Comparison of ENCODE assay signal across 13 cellular contexts in genomic region chr12:65878540-65878939, GRCh38. TPM values are rescaled to one million over a fixed set of nuclear protein-coding genes. Genes with fewer than 3 reads are reported as not detected.
A peak's percentile ranks its signal among the peaks of the same experiment; 100 is the strongest.
DNase-seq lines count a peak whose midpoint lies in the region; ATAC-seq, FAIRE-seq and TF ChIP-seq lines count a peak whose summit lies in the region.
"Had no signal": no experiment of that assay in that cellular context is flagged by ENCODE, and none has a peak within 500 bp of the region (broad histone marks: within the 10 kb centered on the region; RNA-seq: fewer than 3 reads in every experiment).

No MANE protein-coding gene starts in this region.

- BruUV-seq in A673 (replicated peaks; lab: Mats Ljungman, UMichigan) (no TSS peak), GM12878 (replicated peaks; lab: Mats Ljungman, UMichigan) (no TSS peak)

- H3K4me3 ChIP-seq in A673 (ENCODE audit: low read depth, low read length, poor library complexity, severe bottlenecking) (no peak overlapping the region), HAP-1 (no peak overlapping the region), GM12878 (no peak overlapping the region)
- H3K4me3 ChIP-seq: colonic mucosa had no signal

- RAD21 ChIA-PET in GM12878 (lab: Charles Lee; ENCODE audit: unreplicated experiment), result no interaction called here

- H3K27ac ChIP-seq in A673 (ENCODE audit: low read depth, low read length, poor library complexity, severe bottlenecking) (no peak overlapping the region), GM12878 (ENCODE audit: control insufficient read depth, insufficient read depth) (no peak overlapping the region)
- H3K27ac ChIP-seq: colonic mucosa, pancreas had no signal

- SMC1A ChIA-PET in GM12878 (lab: Charles Lee; ENCODE audit: uncharacterized antibody, unreplicated experiment), result interaction anchor here (1.0 to 1.4 kb wide), 5 partner anchors 27 to 174 kb away, joined by 3 to 6 read pairs (median 3); no protein-coding TSS in a partner anchor

- H3K9me3 ChIP-seq in A673 (ENCODE audit: low read depth, low read length, poor library complexity, severe bottlenecking) (no peaks in the 10 kb centered on the region), HAP-1 (no peaks in the 10 kb centered on the region), GM12878 (replicated peaks; ENCODE audit: control insufficient read depth, insufficient read depth, low read length) (no peaks in the 10 kb centered on the region)
- H3K9me3 ChIP-seq: colonic mucosa, pancreas had no signal

- peak; percentile 28; the same call in 1 of the 2 replicates for TF ChIP-seq RAD21 in GM12878 (IDR thresholded peaks at IDR 0.05; ENCODE audit: insufficient read depth, low read depth, low read length)

- ATAC-seq in GM12878, result no peak
- ATAC-seq in left lobe of liver, result peak; percentile 59
- ATAC-seq in HG02759 (IDR thresholded peaks at IDR 0.05; ENCODE audit: unreplicated experiment), result no peak
- no peak for ATAC-seq in GM18858 (IDR thresholded peaks at IDR 0.05; ENCODE audit: unreplicated experiment)

- 14% methylated on average over 2 of the region's 2 CpGs for WGBS in GM12878 (ENCODE audit: insufficient coverage, insufficient replicate concordance, low lambda C conversion rate, missing lambda C conversion rate)

- TF ChIP-seq CTCF in A673 (conservative IDR thresholded peaks at IDR 0.05; ENCODE audit: low read depth, low read length), result 0 out of 2 replicates have a peak, but pooled peaks have one; percentile 29
- no peak; a peak in 1 of 6 replicates for TF ChIP-seq CTCF in GM12878 (IDR thresholded peaks at IDR 0.05 in 2 of 3, conservative IDR thresholded peaks at IDR 0.05 in 1 of 3; ENCODE audit: control insufficient read depth in 2 of 3, extremely low read depth in 1 of 3, insufficient read depth in 1 of 3, low read depth in 3 of 3, low read length in 3 of 3)

- intact Hi-C loops in A673 (cut with micrococcal nuclease; ENCODE audit: unreplicated experiment), result no loop called here
- intact Hi-C loops in GM12878 (cut with micrococcal nuclease; ENCODE audit: unreplicated experiment), result no loop called here

- H3K4me1 ChIP-seq in A673 (ENCODE audit: insufficient read depth, low read length, poor library complexity, severe bottlenecking) (peaks cover 66% of the 10 kb centered on the region), HAP-1 (peaks cover 59% of the 10 kb centered on the region), GM12878 (ENCODE audit: control insufficient read depth, insufficient read depth, low read length) (peaks cover 7% of the 10 kb centered on the region; the same call in 1 of the 2 replicates)

- H3K27me3 ChIP-seq in A673 (replicated peaks; ENCODE audit: insufficient read depth, low read depth, low read length, poor library complexity), result no peaks in the 10 kb centered on the region
- no peaks in the 10 kb centered on the region for H3K27me3 ChIP-seq in HAP-1 (ENCODE audit: low read depth)
- no peaks in the 10 kb centered on the region; a peak in 1 of 4 replicates for H3K27me3 ChIP-seq in GM12878 (replicated peaks in 1 of 2; ENCODE audit: control insufficient read depth in 2 of 2, insufficient read depth in 2 of 2, low read length in 1 of 2)
- H3K27me3 ChIP-seq: colonic mucosa, pancreas had no signal

- CTCF ChIA-PET in A673 (lab: Charles Lee), result no interaction called here
- CTCF ChIA-PET in GM12878 (lab: Yijun Ruan, JAX), result no interaction called here

- H3K36me3 ChIP-seq in A673 (ENCODE audit: insufficient read depth, low read length, poor library complexity, severe bottlenecking), result peaks cover 12% of the 10 kb centered on the region
- no peaks in the 10 kb centered on the region for H3K36me3 ChIP-seq in HAP-1 (replicated peaks)
- H3K36me3 ChIP-seq in GM12878 (ENCODE audit: control insufficient read depth in 2 of 2, insufficient read depth in 2 of 2, low read length in 1 of 2), result no peaks in the 10 kb centered on the region
- H3K36me3 ChIP-seq: colonic mucosa, pancreas had no signal

- POLR2A ChIA-PET in A673 (lab: Charles Lee; ENCODE audit: low non-redundant PET), result no interaction called here
- POLR2A ChIA-PET in GM12878 (lab: Charles Lee), result interaction anchor here (0.6 kb wide), 1 partner anchor 9 kb away, joined by 3 read pairs; no protein-coding TSS in a partner anchor

- H4K20me1 ChIP-seq in GM12878 (ENCODE audit: control insufficient read depth, insufficient read depth), result no peaks in the 10 kb centered on the region

- no peak for FAIRE-seq in GM12878 (lab: Jason Lieb, UNC)
- FAIRE-seq: pancreas had no signal

- no peak overlapping the region for H3K4me2 ChIP-seq in GM12878 (ENCODE audit: control insufficient read depth, insufficient read depth)

- H3K9ac ChIP-seq in GM12878 (ENCODE audit: control insufficient read depth, insufficient read depth, low read length), result no peak overlapping the region

- no peak overlapping the region for H2AFZ ChIP-seq in GM12878 (ENCODE audit: control insufficient read depth, low read depth, low read length)

- H3K79me2 ChIP-seq in GM12878 (ENCODE audit: control insufficient read depth, insufficient read depth, low read length), result no peaks in the 10 kb centered on the region

- no peak for TF ChIP-seq POLR2A in GM12878 (IDR thresholded peaks at IDR 0.05; ENCODE audit: low read depth, low read length)

- in situ Hi-C loops in HAP-1 (cut with MboI; ENCODE audit: low sequenced_read_pairs) (no loop called here), GM12878 (cut with MboI) (no loop called here)

- no peak for DNase-seq in A673 (ENCODE audit: low spot score)
- DNase-seq in HAP-1 (ENCODE audit: low spot score in 2 of 2), result peak; percentile 44 to 46
- no peak for DNase-seq in GM12878 (ENCODE audit: low read depth, low spot score)
- no peak for DNase-seq in left lobe of liver (ENCODE audit: low spot score)
- DNase-seq in NCI-H128 (lab: John Stamatoyannopoulos, UW; ENCODE audit: unreplicated experiment), result no peak
- DNase-seq in stimulated activated CD4-positive, alpha-beta T cell treated with anti-CD3 and anti-CD28 coated beads, Interleukin-15, amount 100 ng/mL, for 24 hours, result no peak
- DNase-seq: activated T-cell treated with anti-CD3 and anti-CD28 coated beads, Interleukin-2, amount 50 U/mL, for 1 hour; CD8-positive, alpha-beta memory T cell; colonic mucosa; T-helper 2 cell had no signal

- TF ChIP-seq EP300 in GM12878 (IDR thresholded peaks at IDR 0.05; ENCODE audit: borderline replicate concordance in 1 of 2, control insufficient read depth in 1 of 2, low read depth in 2 of 2, low read length in 2 of 2), result no peak

TF ChIP-seq in GM12878, 131 proteins besides CTCF, POLR2A, EP300 and RAD21:
- TF ChIP-seq MTA2 (IDR thresholded peaks at IDR 0.05; ENCODE audit: low read depth) (no peak), IRF4 (IDR thresholded peaks at IDR 0.05; ENCODE audit: low read depth, low read length) (no peak), RBBP5 (conservative IDR thresholded peaks at IDR 0.05) (no peak), CEBPB (IDR thresholded peaks at IDR 0.05; ENCODE audit: borderline replicate concordance in 1 of 2, low read depth in 2 of 2, low read length in 2 of 2) (no peak), ZNF622 (IDR thresholded peaks at IDR 0.05) (no peak), PKNOX1 (IDR thresholded peaks at IDR 0.05) (no peak), SMAD1 (IDR thresholded peaks at IDR 0.05; ENCODE audit: low read depth, partially characterized antibody) (no peak)

RNA-seq across cellular contexts. Expression of gene HMGA2, which starts 54.3 kb away (rescaled TPM):
- total RNA-seq in A673 (2021) (96.8 and 103 TPM in 2 replicates), GM12878 (2014; rRNA removed) (0.17 and 0.71 TPM in 2 replicates), GM12878 (2014; rRNA removed; fragmentation: Illumina TruSeq; extraction: Trizol) (0.36 and 0.51 TPM in 2 replicates), GM12878 (2021) (0.37 and 0.56 TPM in 2 replicates), left lobe of liver (0.25 TPM)
- 13.6 and 18.1 TPM in 2 replicates for total RNA-seq in GM12878 (2013; cell fraction: nucleolus; rRNA removed)
- polyA plus RNA-seq in GM12878 (2011; ENCODE audit: low read depth), result 0.31 TPM
- polyA plus RNA-seq in GM12878 (2011; rRNA removed) (14.7 and 19.6 TPM in 2 replicates), GM12878 (2014; fragmentation: Illumina TruSeq; extraction: Trizol) (0.41 and 0.59 TPM in 2 replicates), GM12878 (2014; fragmentation: Nextera tagmentation; extraction: Ambion mirVana) (under 1 TPM in 1 of 2 experiments, not detected in 1; 0.11 TPM), GM12878 (2014; rRNA removed) (0.16 and 1.1 TPM in 2 replicates), GM12878 (2016; fragmentation: Nextera tagmentation; extraction: Ambion mirVana) (under 1 TPM; 0.28 to 0.53 TPM)
- polyA plus RNA-seq in GM12878 (2011; cell fraction: cytosol; rRNA removed), result 4.4 and 5.8 TPM in 2 replicates
- polyA plus RNA-seq in GM12878 (2011; cell fraction: nucleus; rRNA removed), result 10.1 TPM in 2 replicates
- polyA plus RNA-seq in GM12878 (2012), result 0.74 and 0.81 TPM in 2 replicates
- 10.3 and 10.5 TPM in 2 replicates for polyA minus RNA-seq in GM12878 (2011; rRNA and poly(A)+ RNA removed)
- polyA minus RNA-seq in GM12878 (2011; cell fraction: cytosol; rRNA and poly(A)+ RNA removed), result 2.8 and 3.5 TPM in 2 replicates
- polyA minus RNA-seq in GM12878 (2011; cell fraction: nucleus; rRNA and poly(A)+ RNA removed), result 18.4 and 37.3 TPM in 2 replicates
- total RNA-seq: CD8-positive, alpha-beta memory T cell had no signal
- polyA plus RNA-seq: CD8-positive, alpha-beta memory T cell had no signal

Comparison
In these comparisons a context has a peak if more than half of its experiments do, and no peak if none do; other contexts are left out.
1. DNase-seq: peak in HAP-1 (2 of 2); none in A673 (single experiment), GM12878 (single experiment), left lobe of liver (single experiment), NCI-H128 (single experiment) and stimulated activated CD4-positive, alpha-beta T cell treated with anti-CD3 and anti-CD28 coated beads, Interleukin-15, amount 100 ng/mL, for 24 hours (single experiment).